ENCODE assay signal across 8 cellular contexts in genomic region chr20:10427060-10427692, GRCh38. TPM values are rescaled to one million over a fixed set of nuclear protein-coding genes. Genes with fewer than 3 reads are reported as not detected.
A peak's percentile ranks its signal among the peaks of the same experiment; 100 is the strongest.
DNase-seq lines count a peak whose midpoint lies in the region; ATAC-seq, FAIRE-seq and TF ChIP-seq lines count a peak whose summit lies in the region.

No MANE protein-coding gene starts in this region.

- DNase-seq in NOMO-1 treated with DMSO at 0.1 percent for 48 hours (lab: John Stamatoyannopoulos, UW; ENCODE audit: unreplicated experiment) (peak; percentile 24), NOMO-1 treated with dmso at 0.1 percent for 144 hours (lab: John Stamatoyannopoulos, UW; ENCODE audit: unreplicated experiment) (no peak), NCI-H1105 treated with DMSO at 0.1 percent for 48 hours (lab: John Stamatoyannopoulos, UW) (peak; percentile 52), activated B cell treated with CpG ODN at 0.5 μM for 24 hours (no peak), H1 (ENCODE audit: low read depth in 1 of 2, low spot score in 2 of 2) (no peak), middle frontal gyrus (ENCODE audit: extremely low spot score, low spot score) (peak; percentile 49), urothelium cell line (ENCODE audit: low spot score) (peak; percentile 37)

- H3K9me3 Mint-ChIP-seq in activated B cell treated with CpG ODN at 0.5 μM for 24 hours = no peaks in the 10 kb centered on the region

- no peak overlapping the region for H3K27ac Mint-ChIP-seq in activated B cell treated with CpG ODN at 0.5 μM for 24 hours

- intact Hi-C loops in activated B cell treated with CpG ODN at 0.5 μM for 24 hours (cut with micrococcal nuclease) = loop anchor here (1.0 kb wide), 2 partner anchors 337 to 449 kb away; no protein-coding TSS in a partner anchor

- no peaks in the 10 kb centered on the region for H3K27me3 Mint-ChIP-seq in activated B cell treated with CpG ODN at 0.5 μM for 24 hours

- H2BK15ac ChIP-seq in H1 (ENCODE audit: low read length) = no peak overlapping the region

- no peak for TF ChIP-seq EP300 in H1 (IDR thresholded peaks at IDR 0.05; ENCODE audit: borderline replicate concordance in 1 of 2, low read depth in 2 of 2, low read length in 2 of 2)

- H3K79me2 ChIP-seq in H1 (ENCODE audit: control insufficient read depth in 1 of 2, insufficient read depth in 2 of 2, low read length in 2 of 2) = peaks cover 0 to 87% of the 10 kb centered on the region in 2 experiments; a peak in 2 of 4 replicates

- H3K4me2 ChIP-seq in H1 (ENCODE audit: insufficient read depth in 1 of 2, low read depth in 2 of 2, low read length in 2 of 2) = no peak overlapping the region

- H3K14ac ChIP-seq in H1 (ENCODE audit: insufficient read length) = no peak overlapping the region

- no peak overlapping the region for H2BK5ac ChIP-seq in H1 (ENCODE audit: low read depth, low read length)

- H3K23ac ChIP-seq in H1 (ENCODE audit: insufficient read length) = no peak overlapping the region

- H3K79me1 ChIP-seq in H1 (ENCODE audit: low read depth, low read length) = peaks cover 14% of the 10 kb centered on the region; the same call in 1 of the 2 replicates

- H2BK120ac ChIP-seq in H1 (replicated peaks; ENCODE audit: low read depth, low read length) = no peak overlapping the region

- peaks cover 2% of the 10 kb centered on the region; the same call in 1 of the 2 replicates for H3K23me2 ChIP-seq in H1 (ENCODE audit: low read depth, low read length)

- POLR2A ChIA-PET in activated B cell treated with CpG ODN at 0.5 μM for 24 hours (lab: Charles Lee) = no interaction called here
- POLR2A ChIA-PET in H1 (lab: Charles Lee; ENCODE audit: partially characterized antibody) = interaction anchor here (1.2 kb wide), 1 partner anchor 8 kb away, joined by 5 read pairs; the partner anchor contains the start of gene SLX4IP

- no peak overlapping the region for H4K8ac ChIP-seq in H1 (ENCODE audit: extremely low read depth, insufficient read depth, low read length)

- no peak overlapping the region for H3K4me3 Mint-ChIP-seq in activated B cell treated with CpG ODN at 0.5 μM for 24 hours

- no peak overlapping the region for H3K4ac ChIP-seq in H1 (replicated peaks; ENCODE audit: insufficient read length, low read depth, low read length)

- no peak overlapping the region for H2BK20ac ChIP-seq in H1 (ENCODE audit: low read length)

- no peak overlapping the region for H4K5ac ChIP-seq in H1 (ENCODE audit: insufficient read length, low read depth, low read length)

- FAIRE-seq in H1 (lab: Jason Lieb, UNC) (peak; percentile 94), urothelium cell line (lab: Jason Lieb, UNC) (no peak)

- H4K91ac ChIP-seq in H1 (replicated peaks; ENCODE audit: insufficient read length, low read length) = no peak overlapping the region

- WGBS in H1 (ENCODE audit: extremely low coverage in 1 of 2, insufficient coverage in 1 of 2, insufficient read length in 1 of 2, insufficient replicate concordance in 2 of 2, low coverage in 1 of 2, low lambda C conversion rate in 2 of 2, missing lambda C conversion rate in 1 of 2), 2 experiments = 35% methylated on average over 3 of the region's 3 CpGs; no CpG with 5 or more reads in 1 of the 2 experiments

- no peak overlapping the region for H2AFZ ChIP-seq in H1 (ENCODE audit: low read length)

- no peak overlapping the region for H3K56ac ChIP-seq in H1 (replicated peaks; ENCODE audit: insufficient read length, low read depth, low read length)

- H3K36me3 Mint-ChIP-seq in activated B cell treated with CpG ODN at 0.5 μM for 24 hours (ENCODE audit: low read depth) = peaks cover 15% of the 10 kb centered on the region

- H3K27me3 ChIP-seq in H1 (replicated peaks in 1 of 4; ENCODE audit: control insufficient read depth in 3 of 4, extremely low read depth in 1 of 4, insufficient read depth in 3 of 4, low read length in 3 of 4) = no peaks in the 10 kb centered on the region

- ATAC-seq in activated B cell treated with CpG ODN at 0.5 μM for 24 hours (ENCODE audit: low read depth) (no peak), GM18907 (IDR thresholded peaks at IDR 0.05; ENCODE audit: unreplicated experiment) (no peak)

- TF ChIP-seq CTCF in activated B cell treated with CpG ODN at 0.5 μM for 24 hours (IDR thresholded peaks at IDR 0.05) (peak; percentile 65), H1 (IDR thresholded peaks at IDR 0.05; ENCODE audit: control extremely low read depth in 1 of 3, insufficient read depth in 1 of 3, low read depth in 1 of 3, low read length in 3 of 3) (peak in 2 of 3 experiments; percentile 59 to 68; a peak in 3 of 4 replicates)

- TF ChIP-seq POLR2A in H1 (IDR thresholded peaks at IDR 0.05; ENCODE audit: control extremely low read depth in 1 of 2, low read depth in 2 of 2, low read length in 2 of 2) = no peak

- no peak overlapping the region for H2BK12ac ChIP-seq in H1 (ENCODE audit: low read depth, low read length)

- no peak overlapping the region for H3K18ac ChIP-seq in H1 (ENCODE audit: extremely low read depth, low read length)

- no peaks in the 10 kb centered on the region for H3K4me1 ChIP-seq in H1 (replicated peaks in 1 of 4; ENCODE audit: control insufficient read depth in 3 of 4, insufficient read depth in 4 of 4, low read length in 3 of 4)

- H3K4me3 ChIP-seq in H1 (ENCODE audit: extremely low read depth in 1 of 4, insufficient read depth in 2 of 4, low read depth in 3 of 4, low read length in 4 of 4) = no peak overlapping the region

- TF ChIP-seq RAD21 in H1 (IDR thresholded peaks at IDR 0.05 in 1 of 2, conservative IDR thresholded peaks at IDR 0.05 in 1 of 2; ENCODE audit: low read depth in 2 of 2, low read length in 2 of 2) = peak; percentile 63 to 68

- no peaks in the 10 kb centered on the region for H3K9me3 ChIP-seq in H1 (ENCODE audit: insufficient read depth in 2 of 2, low read depth in 1 of 2, low read length in 1 of 2)

- CTCF ChIA-PET in activated B cell treated with CpG ODN at 0.5 μM for 24 hours (lab: Charles Lee) (interaction anchor here (1.0 to 6.7 kb wide), 9 partner anchors 8 to 810 kb away, joined by 3 to 65 read pairs (median 4); partner anchors contain the start of gene SLX4IP), H1 (lab: Charles Lee; ENCODE audit: partially characterized antibody) (interaction anchor here (0.6 to 2.8 kb wide), 58 partner anchors 8 to 1446 kb away, joined by 3 to 21 read pairs (median 4); no protein-coding TSS in a partner anchor)

- peaks cover 0 to 9% of the 10 kb centered on the region in 2 experiments for H4K20me1 ChIP-seq in H1 (replicated peaks in 1 of 2; ENCODE audit: control insufficient read depth in 1 of 2, insufficient read depth in 2 of 2, low read length in 2 of 2)

- H3K36me3 ChIP-seq in H1 (ENCODE audit: control insufficient read depth in 2 of 4, insufficient read depth in 4 of 4, low read length in 3 of 4) = peaks cover 0 to 3% (median 0%) of the 10 kb centered on the region in 4 experiments; a peak in 2 of 8 replicates

- no peak overlapping the region for H3K9ac ChIP-seq in H1 (replicated peaks in 1 of 4; ENCODE audit: extremely low read depth in 1 of 4, low read depth in 3 of 4, low read length in 3 of 4)

- no peak overlapping the region for H2AK5ac ChIP-seq in H1 (ENCODE audit: low read depth, low read length)

- H3K4me1 Mint-ChIP-seq in activated B cell treated with CpG ODN at 0.5 μM for 24 hours = peaks cover 27% of the 10 kb centered on the region

- no peak overlapping the region for H3K27ac ChIP-seq in H1 (ENCODE audit: low read depth, low read length)

TF ChIP-seq in H1, 55 proteins besides CTCF, POLR2A, EP300 and RAD21 (continues in another document):
- TF ChIP-seq TAF1 (IDR thresholded peaks at IDR 0.05; ENCODE audit: low read depth, low read length) (no peak), SIX5 (IDR thresholded peaks at IDR 0.05; ENCODE audit: low read depth, low read length) (no peak), CBX5 (IDR thresholded peaks at IDR 0.05; ENCODE audit: low read depth, low read length) (no peak), CEBPB (IDR thresholded peaks at IDR 0.05; ENCODE audit: low read depth, low read length) (no peak)

RNA-seq across cellular contexts. Expression of gene MKKS, which starts 6.8 kb away (rescaled TPM):
- 8.1 and 8.6 TPM in 2 replicates for total RNA-seq in activated B cell treated with CpG ODN at 0.5 μM for 24 hours
- 21.7 and 24.8 TPM in 2 replicates for total RNA-seq in H1 (2021; fragmentation: NEBNext Ultra II Directional; extraction: Animal tissue kit (Norgen Biotek cat#: 25700))
- 8.3 and 15.9 TPM in 2 replicates for polyA plus RNA-seq in H1 (2011; rRNA removed)
- 14.9 TPM for polyA plus RNA-seq in H1 (2011; cell fraction: cytosol; rRNA removed)
- polyA plus RNA-seq in H1 (2011; cell fraction: nucleus; rRNA removed) = 7.0 TPM
- polyA plus RNA-seq in H1 (2012, experiment 1 of 2) = 15.4 to 22.0 TPM (median 17.2 TPM) in 4 replicates
- polyA plus RNA-seq in H1 (2012, experiment 2 of 2) = 2.2 TPM
- polyA plus RNA-seq in H1 (2013, experiment 1 of 2) = 14.7 TPM
- polyA plus RNA-seq in H1 (2013, experiment 2 of 2) = 16.0 TPM
- 22.1 and 22.3 TPM in 2 replicates for polyA minus RNA-seq in H1 (2011; rRNA and poly(A)+ RNA removed)
- polyA minus RNA-seq in H1 (2011; cell fraction: cytosol; rRNA and poly(A)+ RNA removed) = 10.3 TPM
- polyA minus RNA-seq in H1 (2011; cell fraction: nucleus; rRNA and poly(A)+ RNA removed) = 9.2 TPM

RNA-seq across cellular contexts. Expression of gene SLX4IP, which starts 7.9 kb away (rescaled TPM):
- total RNA-seq in activated B cell treated with CpG ODN at 0.5 μM for 24 hours = 7.4 and 8.6 TPM in 2 replicates
- total RNA-seq in H1 (2021; fragmentation: NEBNext Ultra II Directional; extraction: Animal tissue kit (Norgen Biotek cat#: 25700)) = 8.7 and 9.4 TPM in 2 replicates
- 1.7 and 2.4 TPM in 2 replicates for polyA plus RNA-seq in H1 (2011; rRNA removed)
- polyA plus RNA-seq in H1 (2011; cell fraction: cytosol; rRNA removed) = 2.3 TPM
- polyA plus RNA-seq in H1 (2011; cell fraction: nucleus; rRNA removed) = 4.1 TPM
- polyA plus RNA-seq in H1 (2012, experiment 1 of 2) = 2.6 to 4.5 TPM (median 2.8 TPM) in 4 replicates
- 0.31 TPM for polyA plus RNA-seq in H1 (2012, experiment 2 of 2)
- polyA plus RNA-seq in H1 (2013, experiment 1 of 2) = 3.5 TPM
- polyA plus RNA-seq in H1 (2013, experiment 2 of 2) = 3.6 TPM
- polyA minus RNA-seq in H1 (2011; rRNA and poly(A)+ RNA removed) = 11.9 and 12.4 TPM in 2 replicates
- 6.4 TPM for polyA minus RNA-seq in H1 (2011; cell fraction: cytosol; rRNA and poly(A)+ RNA removed)
- 9.1 TPM for polyA minus RNA-seq in H1 (2011; cell fraction: nucleus; rRNA and poly(A)+ RNA removed)

Comparison
In these comparisons a context has a peak if more than half of its experiments do, and no peak if none do; other contexts are left out.
1. DNase-seq: peak in NOMO-1 treated with DMSO at 0.1 percent for 48 hours (single experiment), NCI-H1105 treated with DMSO at 0.1 percent for 48 hours (single experiment), middle frontal gyrus (single experiment) and urothelium cell line (single experiment); none in NOMO-1 treated with dmso at 0.1 percent for 144 hours (single experiment), activated B cell treated with CpG ODN at 0.5 μM for 24 hours (single experiment) and H1 (0 of 2).